8 cellular contexts compared by ENCODE assay signal in genomic region chr10:21173433-21173963, GRCh38.
DNase-seq lines count a peak whose midpoint lies in the region; ATAC-seq, FAIRE-seq and TF ChIP-seq lines count a peak whose summit lies in the region.

No MANE protein-coding gene starts in this region.

- H3K36me3 ChIP-seq in HCT116 (ENCODE audit: control insufficient read depth in 1 of 2, insufficient read depth in 2 of 2, low read length in 2 of 2) = no peaks in the 10 kb centered on the region
- no peaks in the 10 kb centered on the region for H3K36me3 ChIP-seq in right atrium auricular region

- ATAC-seq in HCT116 = no peak
- peak; percentile 6 to 17 for ATAC-seq in activated T-cell treated with anti-CD3 and anti-CD28 coated beads, Interleukin-2, amount 50 U/mL, for 4 hours
- ATAC-seq in GM19035 (IDR thresholded peaks at IDR 0.05; ENCODE audit: unreplicated experiment) = no peak
- ATAC-seq in GM18870 (IDR thresholded peaks at IDR 0.05; ENCODE audit: unreplicated experiment) = no peak

- peak overlapping the region; percentile 93 for H3K4me2 ChIP-seq in HCT116 (ENCODE audit: low read length)

- no TSS peak for BruUV-seq in HCT116 (replicated peaks; lab: Mats Ljungman, UMichigan)

- no peak overlapping the region for H2AFZ ChIP-seq in HCT116 (ENCODE audit: low read depth, low read length, poor library complexity, severe bottlenecking)

- TF ChIP-seq CTCF in HCT116 (IDR thresholded peaks at IDR 0.05 in 2 of 3, conservative IDR thresholded peaks at IDR 0.05 in 1 of 3; ENCODE audit: borderline replicate concordance in 1 of 3, insufficient read depth in 1 of 3, low read depth in 2 of 3, low read length in 2 of 3) (no peak), right atrium auricular region (IDR thresholded peaks at IDR 0.05) (no peak)

- H3K27me3 Mint-ChIP-seq in activated T-cell treated with anti-CD3 and anti-CD28 coated beads, Interleukin-2, amount 50 U/mL, for 4 hours (ENCODE audit: low read depth) = peaks cover 55% of the 10 kb centered on the region

- H4K20me1 ChIP-seq in HCT116 (ENCODE audit: insufficient read depth) = no peaks in the 10 kb centered on the region

- TF ChIP-seq POLR2A in HCT116 (IDR thresholded peaks at IDR 0.05; ENCODE audit: borderline replicate concordance, extremely low read depth, insufficient read depth, insufficient read length) = no peak

- no peaks in the 10 kb centered on the region for H3K36me3 Mint-ChIP-seq in activated T-cell treated with anti-CD3 and anti-CD28 coated beads, Interleukin-2, amount 50 U/mL, for 4 hours (ENCODE audit: insufficient read depth)

- peaks cover 24 to 39% of the 10 kb centered on the region in 2 experiments for H3K4me1 ChIP-seq in HCT116 (ENCODE audit: control insufficient read depth in 1 of 2, insufficient read depth in 2 of 2, low read length in 2 of 2)
- peaks cover 0 to 17% of the 10 kb centered on the region in 2 donors for H3K4me1 ChIP-seq in right atrium auricular region

- POLR2A ChIA-PET in HCT116 (lab: Charles Lee) = no interaction called here

- CTCF ChIA-PET in HCT116 (lab: Charles Lee) = no interaction called here

- intact Hi-C loops in HCT116 (cut with micrococcal nuclease) = loop anchor here (5.0 kb wide), 1 partner anchor 359 kb away; the partner anchor contains the start of gene MLLT10

- no peak for TF ChIP-seq RAD21 in HCT116 (IDR thresholded peaks at IDR 0.05; ENCODE audit: low read depth)

- H3K9me3 ChIP-seq in HCT116 (ENCODE audit: control insufficient read depth in 1 of 2, insufficient read depth in 1 of 2, low read depth in 1 of 2, low read length in 2 of 2) (no peaks in the 10 kb centered on the region), right atrium auricular region (no peaks in the 10 kb centered on the region)

- peak overlapping the region; percentile 50 for H3K4me3 Mint-ChIP-seq in activated T-cell treated with anti-CD3 and anti-CD28 coated beads, Interleukin-2, amount 50 U/mL, for 4 hours

- peaks cover 6% of the 10 kb centered on the region for H3K4me1 Mint-ChIP-seq in activated T-cell treated with anti-CD3 and anti-CD28 coated beads, Interleukin-2, amount 50 U/mL, for 4 hours (ENCODE audit: low read depth)

- H3K79me2 ChIP-seq in HCT116 (ENCODE audit: insufficient read depth, low read length) = no peaks in the 10 kb centered on the region

- no peaks in the 10 kb centered on the region for H3K9me3 Mint-ChIP-seq in activated T-cell treated with anti-CD3 and anti-CD28 coated beads, Interleukin-2, amount 50 U/mL, for 4 hours

- FAIRE-seq in urothelium cell line (lab: Jason Lieb, UNC) = no peak

- RAD21 ChIA-PET in HCT116 (lab: Charles Lee; ENCODE audit: low non-redundant PET in 1 of 2, low total read pairs in 2 of 2, uncharacterized antibody in 2 of 2, unreplicated experiment in 2 of 2) = no interaction called here

- H3K27ac ChIP-seq in HCT116 (ENCODE audit: low read depth, low read length) (peak overlapping the region; percentile 90), right atrium auricular region (peak overlapping the region; percentile 50 to 55), skin epidermis (peak overlapping the region in 20 of 21 experiments; percentile 12 to 90 (median 74))

- H3K27me3 ChIP-seq in HCT116 (ENCODE audit: insufficient read depth, low read length) (no peaks in the 10 kb centered on the region), right atrium auricular region (no peaks in the 10 kb centered on the region)

- peak overlapping the region; percentile 67 for H3K9ac ChIP-seq in HCT116 (ENCODE audit: low read length)

- DNase-seq in HCT116 (ENCODE audit: low read depth, low spot score) = no peak
- DNase-seq in activated T-cell treated with anti-CD3 and anti-CD28 coated beads, Interleukin-2, amount 50 U/mL, for 4 hours = no peak
- no peak for DNase-seq in right atrium auricular region (ENCODE audit: low spot score)
- DNase-seq in H4 (ENCODE audit: low spot score) = no peak
- DNase-seq in urothelium cell line (ENCODE audit: low spot score) = no peak

- H3K4me3 ChIP-seq in HCT116 (replicated peaks in 1 of 2; ENCODE audit: low read depth in 1 of 2, low read length in 2 of 2) = peak overlapping the region; percentile 75 to 77
- H3K4me3 ChIP-seq in right atrium auricular region = peak overlapping the region; percentile 60 to 62
- peak overlapping the region; percentile 39 to 71 (median 46) for H3K4me3 ChIP-seq in skin epidermis

- H3K9me2 ChIP-seq in HCT116 (ENCODE audit: insufficient read depth) = no peaks in the 10 kb centered on the region

TF ChIP-seq in HCT116, 20 proteins besides CTCF, POLR2A, EP300 and RAD21:
- TF ChIP-seq ATF3 (IDR thresholded peaks at IDR 0.05) (no peak), REST (IDR thresholded peaks at IDR 0.05; ENCODE audit: low read depth) (no peak), EZH2phosphoT487 (IDR thresholded peaks at IDR 0.05; ENCODE audit: borderline replicate concordance) (no peak), SRF (IDR thresholded peaks at IDR 0.05; ENCODE audit: low read depth) (no peak)

Comparison
In these comparisons a context has a peak if more than half of its experiments do, and no peak if none do; other contexts are left out.
1. ATAC-seq: peak in activated T-cell treated with anti-CD3 and anti-CD28 coated beads, Interleukin-2, amount 50 U/mL, for 4 hours (2 of 2); none in HCT116 (single experiment), GM19035 (single experiment) and GM18870 (single experiment).
2. Peak in every context shown above with its lines, with median percentiles within 50 percentile points of each other: H3K27ac ChIP-seq and H3K4me3 ChIP-seq.